ENCODE assay signal across 1 cellular context in the genomic region with DNA sequence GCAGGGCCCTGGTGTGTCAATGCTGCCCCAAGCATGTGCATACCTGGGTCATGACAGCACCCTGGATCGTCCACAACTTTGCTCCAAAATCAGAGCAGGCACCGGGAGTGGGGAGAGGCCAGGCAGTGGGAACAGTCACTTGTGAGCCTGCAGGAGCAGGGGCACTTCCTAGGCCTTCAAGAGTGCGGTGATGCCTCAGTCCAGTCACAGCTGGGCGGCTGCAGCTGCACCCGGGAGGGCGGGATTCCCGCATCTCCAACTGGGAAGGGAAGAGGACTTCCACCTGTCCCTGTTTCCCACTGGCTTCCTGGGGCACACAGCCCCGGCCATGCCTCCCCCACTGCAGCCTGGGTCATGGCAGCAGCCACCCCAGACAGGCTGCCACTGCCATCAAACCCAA.
TF ChIP-seq lines count a peak whose summit lies in the region.

No MANE protein-coding gene starts in this region.

TF ChIP-seq in H1, 55 proteins besides CTCF, POLR2A, EP300 and RAD21:
- TF ChIP-seq CEBPB (IDR thresholded peaks at IDR 0.05; ENCODE audit: low read depth, low read length) (no peak), NRF1 (IDR thresholded peaks at IDR 0.05; ENCODE audit: low read depth, low read length) (no peak), BCL11A (IDR thresholded peaks at IDR 0.05; ENCODE audit: low read depth in 2 of 2, low read length in 2 of 2) (no peak), FOSL1 (IDR thresholded peaks at IDR 0.05; ENCODE audit: insufficient read depth, low read depth, low read length) (no peak)
TF ChIP-seq in H1: peak in this region for 0.
